9 cellular contexts compared by ENCODE assay signal in the genomic region with DNA sequence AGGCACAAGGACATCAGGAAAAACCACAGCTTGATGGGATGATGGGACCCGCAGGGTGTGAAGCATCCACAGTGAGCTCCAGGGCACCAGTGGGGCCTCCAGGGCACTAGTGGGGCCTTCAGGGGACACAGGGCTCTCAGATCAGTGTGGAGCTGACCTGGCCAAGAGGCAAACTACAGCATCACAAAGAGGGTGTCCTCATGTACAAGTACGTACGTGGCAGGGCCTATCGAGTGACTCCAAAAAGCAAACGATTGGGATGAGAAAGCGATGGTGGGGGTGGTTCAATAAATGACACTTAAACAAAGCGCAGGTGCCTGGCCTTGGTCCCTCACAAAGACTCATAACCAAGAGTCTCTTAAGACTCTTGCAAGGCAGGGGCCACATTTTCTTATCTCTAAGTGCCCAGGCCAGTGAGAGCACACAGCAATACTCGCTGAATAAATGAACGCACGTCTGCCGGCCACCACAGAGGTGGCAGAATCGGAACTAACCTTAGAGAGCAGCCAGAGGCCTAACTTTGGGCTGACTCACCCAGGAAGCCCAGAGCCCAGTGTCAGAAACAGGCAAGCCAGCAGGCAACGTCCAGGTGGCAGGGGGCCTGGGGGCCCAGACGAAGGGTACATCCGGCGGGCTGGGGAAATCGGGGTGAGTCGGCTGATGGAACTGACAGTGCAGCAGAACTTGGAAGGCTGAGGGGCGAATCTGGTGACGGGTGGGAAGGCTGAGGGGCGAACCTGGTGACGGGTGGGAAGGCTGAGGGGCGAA.
"Had no signal": no experiment of that assay in that cellular context is flagged by ENCODE, and none has a peak within 500 bp of the region (broad histone marks: within the 10 kb centered on the region; RNA-seq: fewer than 3 reads in every experiment).

No MANE protein-coding gene starts in this region.

- H3K27ac ChIP-seq: ovary had no signal

- DNase-seq: activated CD4-positive, alpha-beta T cell treated with anti-CD3 and anti-CD28 coated beads, Interleukin-2, amount 50 U/mL, for 4 hours; activated naive CD4-positive, alpha-beta T cell; activated T-cell treated with anti-CD3 and anti-CD28 coated beads, Interleukin-2, amount 50 U/mL, for 48 hours; dermis blood vessel endothelial cell; left colon; stimulated activated CD4-positive, alpha-beta T cell treated with anti-CD3 and anti-CD28 coated beads, Interleukin-15, amount 100 ng/mL, for 24 hours; stimulated activated CD4-positive, alpha-beta T cell treated with anti-CD3 and anti-CD28 coated beads, Interleukin-4, amount 100 ng/mL, for 24 hours; T-helper 17 cell had no signal

- H3K27me3 ChIP-seq: ovary had no signal
